ENCODE assay signal across 26 cellular contexts in the genomic region with DNA sequence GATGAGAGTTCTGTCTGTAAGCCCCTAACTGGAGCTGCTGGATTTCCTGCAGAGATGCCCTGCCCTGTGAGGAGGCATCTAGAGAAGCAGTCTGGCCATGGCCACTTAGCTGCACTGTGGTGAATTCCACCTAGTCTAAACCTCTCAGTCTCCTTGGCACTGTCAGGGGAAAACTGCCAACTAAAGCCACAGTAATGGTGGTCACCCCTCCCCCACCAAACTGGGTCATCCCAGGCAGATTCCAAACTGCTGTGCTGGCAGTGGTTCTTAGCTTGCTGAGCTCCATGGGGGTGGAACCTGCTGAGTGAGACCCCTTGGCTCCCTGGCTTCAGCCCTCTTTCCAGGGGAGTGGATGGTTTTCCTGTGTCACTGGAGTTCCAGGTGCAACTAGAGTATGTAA.
A peak's percentile ranks its signal among the peaks of the same experiment; 100 is the strongest.
DNase-seq lines count a peak whose midpoint lies in the region; ATAC-seq and TF ChIP-seq lines count a peak whose summit lies in the region.
"Had no signal": no experiment of that assay in that cellular context is flagged by ENCODE, and none has a peak within 500 bp of the region (broad histone marks: within the 10 kb centered on the region; RNA-seq: fewer than 3 reads in every experiment).

No MANE protein-coding gene starts in this region.

- H4K8ac ChIP-seq in neuronal stem cell (ENCODE audit: low read depth, low read length), result no peak overlapping the region

- H3K4me3 ChIP-seq in fibroblast of lung (replicated peaks in 1 of 4; ENCODE audit: control extremely low read depth in 1 of 4, insufficient read depth in 1 of 4, low read depth in 3 of 4, low read length in 4 of 4), result no peak overlapping the region
- H3K4me3 ChIP-seq in neuronal stem cell (ENCODE audit: low read length in 2 of 2), result no peak overlapping the region
- H3K4me3 ChIP-seq: cardiac muscle cell, gastroesophageal sphincter, thyroid gland had no signal

- H3K79me1 ChIP-seq in neuronal stem cell (ENCODE audit: low read depth, low read length), result no peaks in the 10 kb centered on the region

- DNase-seq in ELR (ENCODE audit: low read depth) (peak; percentile 33), RPMI7951 (ENCODE audit: low read depth) (peak; percentile 22), fibroblast of lung (ENCODE audit: low read depth in 2 of 2) (peak; percentile 24 to 68), neuronal stem cell (ENCODE audit: low spot score) (no peak), NCI-H146 treated with DMSO at 0.1 percent for 48 hours (lab: John Stamatoyannopoulos, UW; ENCODE audit: unreplicated experiment) (no peak), NCI-H2107 (lab: John Stamatoyannopoulos, UW) (no peak)
- DNase-seq in NK-92 treated with Interleukin-12 subunit alpha and Interleukin-12 subunit beta, amount 100 ng/mL, for 24 hours (lab: John Stamatoyannopoulos, UW), result no peak
- DNase-seq: activated effector memory CD4-positive, alpha-beta T cell treated with anti-CD3 and anti-CD28 coated beads, Interleukin-2, amount 50 U/mL, for 16 hours; CD8-positive, alpha-beta T cell; DMS53; midbrain; NCI-H1694; NCI-H82; SIG-M5; stimulated activated CD4-positive, alpha-beta T cell treated with anti-CD3 and anti-CD28 coated beads, Interleukin-2, amount 100 ng/mL, for 24 hours; stimulated activated naive CD4-positive, alpha-beta T cell treated with Interleukin-2 at 50 U/mL for 16 hours; T-helper 1 cell; thyroid gland had no signal

- H3K79me2 ChIP-seq in fibroblast of lung (ENCODE audit: control insufficient read depth, insufficient read depth, low read length), result no peaks in the 10 kb centered on the region

- H4K20me1 ChIP-seq in fibroblast of lung (ENCODE audit: control insufficient read depth, extremely low read depth, insufficient read depth, low read length), result no peaks in the 10 kb centered on the region

- H2AFZ ChIP-seq in fibroblast of lung (ENCODE audit: low read length) (no peak overlapping the region), neuronal stem cell (ENCODE audit: low read length) (no peak overlapping the region)

- H2BK5ac ChIP-seq in neuronal stem cell (ENCODE audit: low read length), result no peak overlapping the region

- no peak overlapping the region for H2BK120ac ChIP-seq in neuronal stem cell (ENCODE audit: low read depth, low read length)

- H3K4me2 ChIP-seq in fibroblast of lung (ENCODE audit: extremely low read depth, insufficient read depth, low read length), result no peak overlapping the region
- no peak overlapping the region for H3K4me2 ChIP-seq in neuronal stem cell (ENCODE audit: insufficient read depth, low read length, poor library complexity, severe bottlenecking)

- no peak overlapping the region for H3K14ac ChIP-seq in neuronal stem cell (ENCODE audit: low read length)

- H3K4ac ChIP-seq in neuronal stem cell (ENCODE audit: low read length), result no peak overlapping the region

- H4K91ac ChIP-seq in neuronal stem cell (ENCODE audit: low read depth, low read length, poor library complexity), result no peak overlapping the region

- H3K23ac ChIP-seq in neuronal stem cell (ENCODE audit: low read depth, low read length, poor library complexity), result no peak overlapping the region

- no peaks in the 10 kb centered on the region for H3K4me1 ChIP-seq in fibroblast of lung (ENCODE audit: control insufficient read depth, extremely low read depth, insufficient read depth, low read length)
- peaks cover 0 to 2% of the 10 kb centered on the region in 2 donors for H3K4me1 ChIP-seq in neuronal stem cell (ENCODE audit: control insufficient read depth in 2 of 2, insufficient read depth in 1 of 2, low read depth in 1 of 2, low read length in 2 of 2)
- H3K4me1 ChIP-seq: gastroesophageal sphincter, thyroid gland had no signal

- H3K9me3 ChIP-seq in fibroblast of lung (ENCODE audit: control insufficient read depth, insufficient read depth, low read depth, low read length) (no peaks in the 10 kb centered on the region), neuronal stem cell (replicated peaks in 1 of 2; ENCODE audit: control insufficient read depth in 2 of 2, insufficient read depth in 1 of 2, low read depth in 1 of 2, low read length in 2 of 2) (no peaks in the 10 kb centered on the region)
- H3K9me3 ChIP-seq: thyroid gland had no signal

- H2BK15ac ChIP-seq in neuronal stem cell (ENCODE audit: low read length), result no peak overlapping the region

- H2BK12ac ChIP-seq in neuronal stem cell (ENCODE audit: low read length), result no peak overlapping the region

- no peak overlapping the region for H3K27ac ChIP-seq in fibroblast of lung (ENCODE audit: insufficient read depth, low read length)
- no peak overlapping the region for H3K27ac ChIP-seq in neuronal stem cell (replicated peaks; ENCODE audit: low read length)
- H3K27ac ChIP-seq: cardiac muscle cell, epithelial cell of prostate, gastroesophageal sphincter, thyroid gland, VCaP had no signal

- no peak for ATAC-seq in GM18861 (IDR thresholded peaks at IDR 0.05; ENCODE audit: unreplicated experiment)
- ATAC-seq: CD8-positive, alpha-beta T cell; gastroesophageal sphincter; HepG2; left lobe of liver; natural killer cell treated with Interleukin-12 subunit alpha and Interleukin-12 subunit beta and Interleukin-15 and Interleukin-18, amount 100 ng/mL, for 72 hours had no signal

- TF ChIP-seq CTCF in fibroblast of lung (conservative IDR thresholded peaks at IDR 0.05 in 1 of 2, IDR thresholded peaks at IDR 0.05 in 1 of 2; ENCODE audit: low read depth in 1 of 2, low read length in 2 of 2), result no peak

- no peaks in the 10 kb centered on the region for H3K36me3 ChIP-seq in fibroblast of lung (ENCODE audit: control insufficient read depth, insufficient read depth, low read length)
- H3K36me3 ChIP-seq in neuronal stem cell (replicated peaks in 1 of 2; ENCODE audit: control insufficient read depth in 2 of 2, insufficient read depth in 2 of 2, low read length in 2 of 2), result no peaks in the 10 kb centered on the region
- H3K36me3 ChIP-seq: cardiac muscle cell, gastroesophageal sphincter, thyroid gland had no signal

- H3K27me3 ChIP-seq in fibroblast of lung (ENCODE audit: control insufficient read depth, insufficient read depth, low read length) (no peaks in the 10 kb centered on the region), neuronal stem cell (ENCODE audit: control insufficient read depth in 3 of 3, insufficient read depth in 3 of 3, low read depth in 1 of 3, low read length in 3 of 3) (no peaks in the 10 kb centered on the region)
- H3K27me3 ChIP-seq: cardiac muscle cell, gastroesophageal sphincter, thyroid gland had no signal

- H3K9ac ChIP-seq in fibroblast of lung (ENCODE audit: insufficient read depth, low read length), result no peak overlapping the region
- no peak overlapping the region for H3K9ac ChIP-seq in neuronal stem cell (ENCODE audit: low read depth, low read length, poor library complexity)

- peak overlapping the region; percentile 3 for H3K18ac ChIP-seq in neuronal stem cell (ENCODE audit: low read length)

- no peak overlapping the region for H2AK5ac ChIP-seq in neuronal stem cell (ENCODE audit: low read depth, low read length)

Comparison
In these comparisons a context has a peak if more than half of its experiments do, and no peak if none do; other contexts are left out.
1. DNase-seq: peak in ELR (single experiment), RPMI7951 (single experiment) and fibroblast of lung (2 of 2); none in neuronal stem cell (single experiment), NCI-H146 treated with DMSO at 0.1 percent for 48 hours (single experiment), NK-92 treated with Interleukin-12 subunit alpha and Interleukin-12 subunit beta, amount 100 ng/mL, for 24 hours (single experiment) and NCI-H2107 (single experiment).